ENCODE assay signal across 18 cellular contexts in genomic region chr19:47661161-47661560, GRCh38. TPM values are rescaled to one million over a fixed set of nuclear protein-coding genes. Genes with fewer than 3 reads are reported as not detected.
A peak's percentile ranks its signal among the peaks of the same experiment; 100 is the strongest.
DNase-seq lines count a peak whose midpoint lies in the region; TF ChIP-seq lines count a peak whose summit lies in the region.
"Had no signal": no experiment of that assay in that cellular context is flagged by ENCODE, and none has a peak within 500 bp of the region (broad histone marks: within the 10 kb centered on the region; RNA-seq: fewer than 3 reads in every experiment).

No MANE protein-coding gene starts in this region.

- in situ Hi-C loops in mammary epithelial cell (cut with MboI; ENCODE audit: low sequenced_read_pairs in 2 of 2), result no loop called here
- in situ Hi-C loops in GM13976 (cut with MboI; ENCODE audit: low sequenced_read_pairs, unreplicated experiment), result no loop called here

- no peak overlapping the region for H2AFZ ChIP-seq in mammary epithelial cell (ENCODE audit: low read depth, low read length)

- H3K27me3 ChIP-seq in mammary epithelial cell (ENCODE audit: insufficient read depth, low read length) (no peaks in the 10 kb centered on the region), uterus (no peaks in the 10 kb centered on the region)

- H3K79me2 ChIP-seq in mammary epithelial cell (ENCODE audit: insufficient read depth, low read length), result peaks cover 69% of the 10 kb centered on the region

- no peaks in the 10 kb centered on the region for H3K9me3 Mint-ChIP-seq in MCF 10A (ENCODE audit: unreplicated experiment)
- H3K9me3 Mint-ChIP-seq: activated naive CD4-positive, alpha-beta T cell treated with anti-CD3 and anti-CD28 coated beads, Interleukin-2, amount 50 U/mL, for 24 hours; T-cell had no signal

- peak overlapping the region; percentile 81 for H3K27ac Mint-ChIP-seq in MCF 10A (ENCODE audit: low read depth, unreplicated experiment)
- H3K27ac Mint-ChIP-seq: activated naive CD4-positive, alpha-beta T cell treated with anti-CD3 and anti-CD28 coated beads, Interleukin-2, amount 50 U/mL, for 24 hours; T-cell had no signal

- H3K4me1 ChIP-seq in mammary epithelial cell (ENCODE audit: insufficient read depth, low read length) (peaks cover 28% of the 10 kb centered on the region), uterus (peaks cover 27% of the 10 kb centered on the region in 2 donors)

- no peaks in the 10 kb centered on the region for H3K36me3 ChIP-seq in mammary epithelial cell (ENCODE audit: insufficient read depth, low read length)
- no peaks in the 10 kb centered on the region for H3K36me3 ChIP-seq in uterus

- intact Hi-C loops in MCF 10A (cut with micrococcal nuclease), result loop anchor here (10.0 kb wide), 1 partner anchor 146 kb away; the partner anchor contains the start of gene NAPA
- intact Hi-C loops in mammary epithelial cell (cut with micrococcal nuclease), result no loop called here
- intact Hi-C loops in posterior vena cava (cut with DNase I), result loop anchor here in 1 of 2 donors (5.0 kb wide), 1 partner anchor 49 kb away; no protein-coding TSS in a partner anchor
- intact Hi-C loops in uterus (cut with DNase I; ENCODE audit: low total_unique reads), result no loop called here

- no peak for TF ChIP-seq POLR2A in uterus (IDR thresholded peaks at IDR 0.05)

- CTCF ChIA-PET in MCF 10A (lab: Yijun Ruan, JAX) (no interaction called here), mammary epithelial cell (lab: Charles Lee; ENCODE audit: low non-redundant PET) (no interaction called here)

- TF ChIP-seq CTCF in MCF 10A (IDR thresholded peaks at IDR 0.05; ENCODE audit: unreplicated experiment) (no peak), mammary epithelial cell (conservative IDR thresholded peaks at IDR 0.05 in 1 of 2, IDR thresholded peaks at IDR 0.05 in 1 of 2; ENCODE audit: extremely low read depth in 1 of 2, insufficient read depth in 1 of 2, low read depth in 1 of 2, low read length in 2 of 2) (no peak), fibroblast of the aortic adventitia (IDR thresholded peaks at IDR 0.05; ENCODE audit: insufficient read depth, low read length) (no peak), uterus (IDR thresholded peaks at IDR 0.05) (no peak), GM13976 (IDR thresholded peaks at IDR 0.05; ENCODE audit: borderline replicate concordance, control extremely low read depth, extremely low read depth, insufficient read depth, missing control alignments) (no peak)

- no peaks in the 10 kb centered on the region for H3K27me3 Mint-ChIP-seq in MCF 10A (ENCODE audit: insufficient read depth, unreplicated experiment)
- H3K27me3 Mint-ChIP-seq: activated naive CD4-positive, alpha-beta T cell treated with anti-CD3 and anti-CD28 coated beads, Interleukin-2, amount 50 U/mL, for 24 hours; T-cell had no signal

- no peak overlapping the region for H3K27ac ChIP-seq in mammary epithelial cell (ENCODE audit: insufficient read depth, low read depth, low read length)
- H3K27ac ChIP-seq in uterus, result peak overlapping the region; percentile 96 to 99

- no peak for DNase-seq in MCF 10A (ENCODE audit: unreplicated experiment)
- DNase-seq in mammary epithelial cell, result no peak
- peak; percentile 74 for DNase-seq in fibroblast of the aortic adventitia (ENCODE audit: low read depth)
- DNase-seq in posterior vena cava (ENCODE audit: low spot score), result peak; percentile 90
- DNase-seq in uterus, result no peak
- DNase-seq in NCI-H524 treated with DMSO at 0.1 percent for 48 hours (lab: John Stamatoyannopoulos, UW), result no peak
- DNase-seq in HPDE6-E6E7 (ENCODE audit: extremely low spot score), result no peak
- no peak for DNase-seq in GM13976 (ENCODE audit: low spot score)
- DNase-seq: 8988T; activated CD8-positive, alpha-beta memory T cell treated with anti-CD3 and anti-CD28 coated beads, Interleukin-2, amount 50 U/mL, for 4 hours; mesendoderm; NCI-H1436; NCI-H510A; occipital lobe; stimulated activated CD4-positive, alpha-beta T cell treated with anti-CD3 and anti-CD28 coated beads, Interleukin-1b, Interleukin-23, amount 100 ng/mL, for 48 hours; T-cell had no signal

- no peak overlapping the region for H3K4me3 Mint-ChIP-seq in MCF 10A (ENCODE audit: unreplicated experiment)
- H3K4me3 Mint-ChIP-seq: activated naive CD4-positive, alpha-beta T cell treated with anti-CD3 and anti-CD28 coated beads, Interleukin-2, amount 50 U/mL, for 24 hours; T-cell had no signal

- POLR2A ChIA-PET in MCF 10A (lab: Yijun Ruan, JAX), result interaction anchor here (0.7 to 7.3 kb wide), 5 partner anchors 12 to 500 kb away, joined by 3 to 118 read pairs (median 5); no protein-coding TSS in a partner anchor

- H3K9me3 ChIP-seq in mammary epithelial cell (replicated peaks; ENCODE audit: insufficient read depth, low read length) (no peaks in the 10 kb centered on the region), uterus (no peaks in the 10 kb centered on the region)

- WGBS in mammary epithelial cell (ENCODE audit: low coverage, missing lambda C conversion rate), result 96% methylated on average over 11 of the region's 16 CpGs

- no peak overlapping the region for H3K4me3 ChIP-seq in mammary epithelial cell (replicated peaks in 1 of 3; ENCODE audit: insufficient read depth in 1 of 3, low read depth in 2 of 3, low read length in 3 of 3)
- no peak overlapping the region for H3K4me3 ChIP-seq in fibroblast of the aortic adventitia (ENCODE audit: low read depth, low read length)
- no peak overlapping the region for H3K4me3 ChIP-seq in uterus
- H3K4me3 ChIP-seq: K562 had no signal

- no peak overlapping the region for H3K4me2 ChIP-seq in mammary epithelial cell (ENCODE audit: insufficient read depth, low read depth, low read length)

- BruUV-seq in MCF 10A (replicated peaks; lab: Mats Ljungman, UMichigan) (no TSS peak), mammary epithelial cell (replicated peaks; lab: Mats Ljungman, UMichigan) (no TSS peak)

- H3K4me1 Mint-ChIP-seq in MCF 10A (ENCODE audit: insufficient read depth, unreplicated experiment), result peaks cover 40% of the 10 kb centered on the region

- no peaks in the 10 kb centered on the region for H3K36me3 Mint-ChIP-seq in MCF 10A (ENCODE audit: insufficient read depth, unreplicated experiment)

- H4K20me1 ChIP-seq in mammary epithelial cell (ENCODE audit: insufficient read depth, low read length), result no peaks in the 10 kb centered on the region

- no peak overlapping the region for H3K9ac ChIP-seq in mammary epithelial cell (ENCODE audit: insufficient read depth, low read length)

- dilution Hi-C loops in mammary epithelial cell (cut with HindIII; ENCODE audit: low sequenced_read_pairs), result loop anchor here (5.0 to 10.0 kb wide), 3 partner anchors 49 to 386 kb away; partner anchors contain the start of gene INAFM1

RNA-seq across cellular contexts. Expression of gene EHD2, which starts 52.1 kb away (rescaled TPM):
- total RNA-seq in MCF 10A (2022), result 88.8 and 104 TPM in 2 replicates
- total RNA-seq in mammary epithelial cell, result 100 to 1,000 TPM; 111 to 178 TPM
- polyA plus RNA-seq in mammary epithelial cell, result 43.8 TPM
- 178 TPM for polyA minus RNA-seq in mammary epithelial cell
- 70.4 and 110 TPM in 2 replicates for total RNA-seq in fibroblast of the aortic adventitia (ENCODE audit: low replicate concordance)
- total RNA-seq in posterior vena cava, result 100 to 1,000 TPM; 217 to 235 TPM
- 100 to 1,000 TPM in 1 of 4 donors, 10 to 100 TPM in 3; 72.0 to 198 (median 82.9) TPM for total RNA-seq in uterus

RNA-seq across cellular contexts. Expression of gene BICRA, which starts 52.2 kb away (rescaled TPM):
- total RNA-seq in MCF 10A (2022) (13.1 and 16.8 TPM in 2 replicates), mammary epithelial cell (10 to 100 TPM; 10.2 to 11.7 TPM), fibroblast of the aortic adventitia (ENCODE audit: low replicate concordance) (1.1 and 8.5 TPM in 2 replicates), posterior vena cava (10 to 100 TPM; 12.0 to 15.4 TPM), uterus (10 to 100 TPM in 3 of 4 donors, 1 to 10 TPM in 1; 2.0 to 28.1 (median 20.5) TPM)
- polyA plus RNA-seq in mammary epithelial cell, result 0.63 TPM
- polyA minus RNA-seq in mammary epithelial cell, result 13.6 TPM

Comparison
In these comparisons a context has a peak if more than half of its experiments do, and no peak if none do; other contexts are left out.
1. DNase-seq: peak in fibroblast of the aortic adventitia (single experiment) and posterior vena cava (single experiment); none in MCF 10A (single experiment), mammary epithelial cell (single experiment), uterus (0 of 2), NCI-H524 treated with DMSO at 0.1 percent for 48 hours (single experiment), HPDE6-E6E7 (single experiment) and GM13976 (single experiment).